Comparison of ENCODE assay signal across 8 cellular contexts in the genomic region with DNA sequence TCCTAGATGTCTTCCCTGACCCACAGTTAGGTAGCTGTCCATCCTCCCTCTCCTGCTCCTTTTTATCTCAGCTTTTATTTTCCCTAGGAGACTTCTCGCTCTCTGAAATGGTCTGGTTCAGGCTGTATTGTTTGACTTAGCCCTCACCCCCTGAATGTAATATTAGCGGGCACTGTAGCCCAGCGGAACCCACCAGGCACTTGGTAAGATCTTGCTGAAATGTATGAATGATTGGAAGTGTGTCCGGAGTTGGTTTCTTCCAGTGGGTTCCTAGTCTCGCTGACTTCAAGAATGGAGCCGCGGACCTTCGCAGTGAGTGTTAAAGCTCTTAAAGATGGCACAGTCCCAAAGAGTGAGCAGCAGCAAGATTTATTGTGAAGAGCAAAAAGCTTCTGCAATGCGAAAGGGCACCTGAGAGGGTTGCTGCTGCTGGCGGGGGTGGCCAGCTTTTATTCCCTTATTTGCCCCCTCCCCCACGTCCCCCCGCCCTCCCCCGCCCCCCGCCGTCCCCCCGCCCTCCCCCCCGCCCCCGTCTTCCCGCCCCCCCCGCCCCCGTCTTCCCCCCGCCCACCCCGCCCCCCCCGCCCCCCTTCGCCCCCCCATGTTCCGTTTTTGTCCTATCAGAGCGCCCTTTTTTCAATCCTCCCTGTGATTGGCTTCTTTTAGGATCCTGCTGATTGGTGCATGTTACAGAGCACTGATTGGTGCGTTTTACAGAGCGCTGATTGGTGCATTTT. TPM values are rescaled to one million over a fixed set of nuclear protein-coding genes. Genes with fewer than 3 reads are reported as not detected.
A peak's percentile ranks its signal among the peaks of the same experiment; 100 is the strongest.
DNase-seq lines count a peak whose midpoint lies in the region; ATAC-seq and TF ChIP-seq lines count a peak whose summit lies in the region.

No MANE protein-coding gene starts in this region.

- H3K4me3 ChIP-seq in right cardiac atrium (ENCODE audit: low read length): peak overlapping the region; percentile 60
- peak overlapping the region; percentile 74 for H3K4me3 ChIP-seq in smooth muscle cell

- H2AFZ ChIP-seq in smooth muscle cell (ENCODE audit: low read depth): peak overlapping the region; percentile 89

- 70% methylated on average over 14 of the region's 29 CpGs for WGBS in right cardiac atrium
- 52% methylated on average over 16 of the region's 29 CpGs for WGBS in smooth muscle cell (ENCODE audit: low lambda C conversion rate)

- H3K4me1 Mint-ChIP-seq in activated CD8-positive, alpha-beta T cell treated with anti-CD3 and anti-CD28 coated beads for 36 hours (ENCODE audit: low read depth): peaks cover 12% of the 10 kb centered on the region

- H3K4me1 ChIP-seq in right cardiac atrium (ENCODE audit: control insufficient read depth, insufficient read depth, low read length): no peaks in the 10 kb centered on the region
- peaks cover 7% of the 10 kb centered on the region for H3K4me1 ChIP-seq in smooth muscle cell (ENCODE audit: low read depth)

- no peaks in the 10 kb centered on the region for H3K27me3 Mint-ChIP-seq in activated CD8-positive, alpha-beta T cell treated with anti-CD3 and anti-CD28 coated beads for 36 hours

- H3K27ac ChIP-seq in right cardiac atrium (ENCODE audit: low read length) (peak overlapping the region; percentile 76), smooth muscle cell (ENCODE audit: low read depth) (no peak overlapping the region)

- no peaks in the 10 kb centered on the region for H3K9me3 ChIP-seq in right cardiac atrium (ENCODE audit: control insufficient read depth, low read length)
- H3K9me3 ChIP-seq in smooth muscle cell (replicated peaks; ENCODE audit: low read depth): no peaks in the 10 kb centered on the region

- H3K27me3 ChIP-seq in right cardiac atrium (ENCODE audit: control insufficient read depth, insufficient read depth) (no peaks in the 10 kb centered on the region), smooth muscle cell (ENCODE audit: low read depth) (no peaks in the 10 kb centered on the region)

- DNase-seq in ELR (ENCODE audit: low read depth) (peak; percentile 77), right cardiac atrium (no peak), smooth muscle cell (lab: John Stamatoyannopoulos, UW; ENCODE audit: unreplicated experiment) (no peak), globus pallidus (ENCODE audit: low spot score) (no peak), COLO829 (ENCODE audit: low spot score) (no peak)
- DNase-seq in activated CD8-positive, alpha-beta T cell treated with anti-CD3 and anti-CD28 coated beads for 36 hours: no peak

- CTCF ChIA-PET in activated CD8-positive, alpha-beta T cell treated with anti-CD3 and anti-CD28 coated beads for 36 hours (lab: Charles Lee): interaction anchor here (1.0 to 2.9 kb wide), 3 partner anchors 19 to 25 kb away, joined by 3 to 13 read pairs (median 3); no protein-coding TSS in a partner anchor

- H3K36me3 ChIP-seq in smooth muscle cell (ENCODE audit: low read depth): peaks cover 8% of the 10 kb centered on the region

- peak overlapping the region; percentile 80 for H3K4me3 Mint-ChIP-seq in activated CD8-positive, alpha-beta T cell treated with anti-CD3 and anti-CD28 coated beads for 36 hours

- H3K27ac Mint-ChIP-seq in activated CD8-positive, alpha-beta T cell treated with anti-CD3 and anti-CD28 coated beads for 36 hours: peak overlapping the region; percentile 97

- H3K9ac ChIP-seq in smooth muscle cell (ENCODE audit: low read depth): no peak overlapping the region

- ATAC-seq in HG02938 (IDR thresholded peaks at IDR 0.05; ENCODE audit: unreplicated experiment) (peak; percentile 50), right cardiac atrium (peak in 1 of 2 donors; percentile 58), GM18519 (IDR thresholded peaks at IDR 0.05; ENCODE audit: low FRiP score, unreplicated experiment) (no peak)
- peak; percentile 71 for ATAC-seq in activated CD8-positive, alpha-beta T cell treated with anti-CD3 and anti-CD28 coated beads for 36 hours

- H3K9me3 Mint-ChIP-seq in activated CD8-positive, alpha-beta T cell treated with anti-CD3 and anti-CD28 coated beads for 36 hours: peaks cover 3% of the 10 kb centered on the region

- no peak for TF ChIP-seq CTCF in activated CD8-positive, alpha-beta T cell treated with anti-CD3 and anti-CD28 coated beads for 36 hours (IDR thresholded peaks at IDR 0.05)
- TF ChIP-seq CTCF in smooth muscle cell (IDR thresholded peaks at IDR 0.05; ENCODE audit: borderline replicate concordance, insufficient read depth, poor library complexity, severe bottlenecking): no peak

- peaks cover 11% of the 10 kb centered on the region for H3K79me2 ChIP-seq in smooth muscle cell (ENCODE audit: low read depth)

- POLR2A ChIA-PET in activated CD8-positive, alpha-beta T cell treated with anti-CD3 and anti-CD28 coated beads for 36 hours (lab: Charles Lee): interaction anchor here (0.7 to 2.9 kb wide), 7 partner anchors 9 to 154 kb away, joined by 3 to 20 read pairs (median 4); partner anchors contain the start of gene RUVBL1

- intact Hi-C loops in activated CD8-positive, alpha-beta T cell treated with anti-CD3 and anti-CD28 coated beads for 36 hours (cut with micrococcal nuclease): no loop called here
- intact Hi-C loops in right cardiac atrium (cut with DNase I): no loop called here

- peaks cover 6% of the 10 kb centered on the region for H3F3A ChIP-seq in smooth muscle cell (ENCODE audit: low read depth)

- H3K36me3 Mint-ChIP-seq in activated CD8-positive, alpha-beta T cell treated with anti-CD3 and anti-CD28 coated beads for 36 hours (ENCODE audit: low read depth): peaks cover 19% of the 10 kb centered on the region

- H4K20me1 ChIP-seq in smooth muscle cell (ENCODE audit: low read depth): no peaks in the 10 kb centered on the region

- H3K4me2 ChIP-seq in smooth muscle cell: peak overlapping the region; percentile 87

RNA-seq across cellular contexts. Expression of gene EEFSEC, which starts 0.7 kb away (rescaled TPM):
- 10 to 100 TPM; 19.2 to 19.6 TPM for total RNA-seq in activated CD8-positive, alpha-beta T cell treated with anti-CD3 and anti-CD28 coated beads for 36 hours
- total RNA-seq in right cardiac atrium: 10 to 100 TPM; 14.7 to 17.6 (median 16.2) TPM
- 15.0 TPM for polyA plus RNA-seq in right cardiac atrium
- total RNA-seq in smooth muscle cell: 11.4 and 12.4 TPM in 2 replicates
- polyA plus RNA-seq in smooth muscle cell: 17.1 and 24.7 TPM in 2 replicates

RNA-seq across cellular contexts. Expression of gene RUVBL1, which starts 29.0 kb away (rescaled TPM):
- 10 to 100 TPM; 99.0 to 99.5 TPM for total RNA-seq in activated CD8-positive, alpha-beta T cell treated with anti-CD3 and anti-CD28 coated beads for 36 hours
- total RNA-seq in right cardiac atrium: 10 to 100 TPM; 20.9 to 27.1 (median 26.6) TPM
- 28.9 TPM for polyA plus RNA-seq in right cardiac atrium
- total RNA-seq in smooth muscle cell: 25.5 and 32.9 TPM in 2 replicates
- 36.9 and 37.1 TPM in 2 replicates for polyA plus RNA-seq in smooth muscle cell
